27 cellular contexts compared by ENCODE assay signal in genomic region chr11:11937957-11938356, GRCh38.
DNase-seq lines count a peak whose midpoint lies in the region; ATAC-seq and TF ChIP-seq lines count a peak whose summit lies in the region.
"Had no signal": no experiment of that assay in that cellular context is flagged by ENCODE, and none has a peak within 500 bp of the region (broad histone marks: within the 10 kb centered on the region; RNA-seq: fewer than 3 reads in every experiment).

No MANE protein-coding gene starts in this region.

- no peak overlapping the region for H3K4me3 Mint-ChIP-seq in MCF 10A (ENCODE audit: unreplicated experiment)
- H3K4me3 Mint-ChIP-seq in CD4-positive, alpha-beta T cell: no peak overlapping the region
- H3K4me3 Mint-ChIP-seq: activated naive CD8-positive, alpha-beta T cell; immature natural killer cell had no signal

- H3K4me1 ChIP-seq in mammary epithelial cell (ENCODE audit: insufficient read depth, low read length): no peaks in the 10 kb centered on the region
- H3K4me1 ChIP-seq in PC-9 (replicated peaks; ENCODE audit: insufficient read depth): peaks cover 8% of the 10 kb centered on the region; the same call in 1 of the 2 replicates
- no peaks in the 10 kb centered on the region for H3K4me1 ChIP-seq in psoas muscle
- H3K4me1 ChIP-seq: breast epithelium, left lung had no signal

- H3K9me3 ChIP-seq in mammary epithelial cell (replicated peaks; ENCODE audit: insufficient read depth, low read length): no peaks in the 10 kb centered on the region
- H3K9me3 ChIP-seq in PC-9 (ENCODE audit: insufficient read depth, low read depth): no peaks in the 10 kb centered on the region
- no peaks in the 10 kb centered on the region for H3K9me3 ChIP-seq in psoas muscle
- no peaks in the 10 kb centered on the region for H3K9me3 ChIP-seq in CD4-positive, alpha-beta T cell (ENCODE audit: control insufficient read depth, low read length)
- H3K9me3 ChIP-seq: breast epithelium, left lung, SJSA1, stomach had no signal

- no peak overlapping the region for H3K27ac ChIP-seq in mammary epithelial cell (ENCODE audit: insufficient read depth, low read depth, low read length)
- peak overlapping the region; percentile 42; the same call in 1 of the 2 replicates for H3K27ac ChIP-seq in PC-9
- H3K27ac ChIP-seq in psoas muscle: no peak overlapping the region
- no peak overlapping the region for H3K27ac ChIP-seq in CD4-positive, alpha-beta T cell (ENCODE audit: low read depth, low read length)
- H3K27ac ChIP-seq: breast epithelium, left lung, SJSA1, stomach, WERI-Rb-1 had no signal

- DNase-seq in MCF 10A (ENCODE audit: unreplicated experiment) (no peak), mammary epithelial cell (no peak), PC-9 (peak in 1 of 2 experiments; percentile 40), fibroblast of villous mesenchyme (ENCODE audit: low read depth) (peak; percentile 24), psoas muscle (no peak)
- DNase-seq in CD4-positive, alpha-beta T cell: no peak
- DNase-seq: activated CD4-positive, alpha-beta T cell treated with anti-CD3 and anti-CD28 coated beads for 4 hours; activated effector memory CD4-positive, alpha-beta T cell treated with Interleukin-2 at 50 U/mL for 16 hours; anterior cingulate cortex; Calu3; effector CD4-positive, alpha-beta T cell; immature natural killer cell; left lung; NCI-H1092 treated with DMSO at 0.1 percent for 48 hours; NCI-H2029; NCI-H2227 treated with DMSO at 0.1 percent for 48 hours; NCI-H526 treated with DMSO at 0.1 percent for 48 hours; right cardiac atrium; RPMI8226; stimulated activated CD4-positive, alpha-beta T cell treated with anti-CD3 and anti-CD28 coated beads, Interleukin-2, amount 100 ng/mL, for 48 hours; stomach; WERI-Rb-1 had no signal

- peaks cover 8% of the 10 kb centered on the region for H3K36me3 ChIP-seq in mammary epithelial cell (ENCODE audit: insufficient read depth, low read length)
- 0 out of 2 replicates have a peak, but pooled peaks cover 5% of the 10 kb centered on the region for H3K36me3 ChIP-seq in PC-9 (ENCODE audit: low read depth)
- H3K36me3 ChIP-seq in psoas muscle (ENCODE audit: insufficient read depth in 1 of 2, low read depth in 1 of 2): peaks cover 3 to 100% of the 10 kb centered on the region in 2 donors

- H3K4me2 ChIP-seq in mammary epithelial cell (ENCODE audit: insufficient read depth, low read depth, low read length): no peak overlapping the region
- H3K4me2 ChIP-seq in PC-9: no peak overlapping the region

- TF ChIP-seq CTCF in MCF 10A (IDR thresholded peaks at IDR 0.05; ENCODE audit: unreplicated experiment) (no peak), mammary epithelial cell (conservative IDR thresholded peaks at IDR 0.05 in 1 of 2, IDR thresholded peaks at IDR 0.05 in 1 of 2; ENCODE audit: extremely low read depth in 1 of 2, insufficient read depth in 1 of 2, low read depth in 1 of 2, low read length in 2 of 2) (no peak), PC-9 (conservative IDR thresholded peaks at IDR 0.05) (no peak), fibroblast of villous mesenchyme (IDR thresholded peaks at IDR 0.05; ENCODE audit: insufficient read depth, low read depth, low read length) (no peak), psoas muscle (IDR thresholded peaks at IDR 0.05) (no peak)
- no peak for TF ChIP-seq CTCF in CD4-positive, alpha-beta T cell (IDR thresholded peaks at IDR 0.05)

- intact Hi-C loops in MCF 10A (cut with micrococcal nuclease): no loop called here
- intact Hi-C loops in mammary epithelial cell (cut with micrococcal nuclease): loop anchor here (10.0 kb wide), 1 partner anchor 177 kb away; the partner anchor contains the start of gene MICAL2
- intact Hi-C loops in PC-9 (cut with micrococcal nuclease; ENCODE audit: unreplicated experiment): no loop called here
- intact Hi-C loops in psoas muscle (cut with DNase I): loop anchor here in 1 of 2 donors (10.0 kb wide), 1 partner anchor 347 kb away; no protein-coding TSS in a partner anchor
- intact Hi-C loops in CD4-positive, alpha-beta T cell (cut with DNase I, micrococcal nuclease): no loop called here

- ATAC-seq in HG03097 (IDR thresholded peaks at IDR 0.05; ENCODE audit: low FRiP score, unreplicated experiment) (no peak), esophagus mucosa (no peak), psoas muscle (no peak)
- ATAC-seq in CD4-positive, alpha-beta T cell (ENCODE audit: poor library complexity): no peak
- ATAC-seq: left lung, right cardiac atrium had no signal

- H4K20me1 ChIP-seq in mammary epithelial cell (ENCODE audit: insufficient read depth, low read length) (no peaks in the 10 kb centered on the region), PC-9 (ENCODE audit: insufficient read depth) (no peaks in the 10 kb centered on the region)

- CTCF ChIA-PET in MCF 10A (lab: Yijun Ruan, JAX) (interaction anchor here (0.8 to 1.3 kb wide), 2 partner anchors 107 to 350 kb away, joined by 3 to 6 read pairs; no protein-coding TSS in a partner anchor), mammary epithelial cell (lab: Charles Lee; ENCODE audit: low non-redundant PET) (no interaction called here), PC-9 (lab: Charles Lee) (no interaction called here)
- CTCF ChIA-PET in CD4-positive, alpha-beta T cell (lab: Charles Lee): no interaction called here

- 95% methylated on average over 1 of the region's 1 CpG for WGBS in mammary epithelial cell (ENCODE audit: low coverage, missing lambda C conversion rate)
- 95 to 100% (median 98%) methylated on average over 1 of the region's 1 CpG for WGBS in psoas muscle, 3 donors

- BruUV-seq in MCF 10A (replicated peaks; lab: Mats Ljungman, UMichigan) (no TSS peak), mammary epithelial cell (replicated peaks; lab: Mats Ljungman, UMichigan) (no TSS peak), PC-9 (replicated peaks; lab: Mats Ljungman, UMichigan) (no TSS peak)

- H3K9me3 Mint-ChIP-seq in MCF 10A (ENCODE audit: unreplicated experiment): no peaks in the 10 kb centered on the region
- H3K9me3 Mint-ChIP-seq in CD4-positive, alpha-beta T cell: no peaks in the 10 kb centered on the region
- H3K9me3 Mint-ChIP-seq: immature natural killer cell had no signal

- H3K27ac Mint-ChIP-seq in MCF 10A (ENCODE audit: low read depth, unreplicated experiment): peak overlapping the region; percentile 10
- H3K27ac Mint-ChIP-seq in CD4-positive, alpha-beta T cell: no peak overlapping the region

- H2AFZ ChIP-seq in mammary epithelial cell (ENCODE audit: low read depth, low read length): no peak overlapping the region
- no peak overlapping the region for H2AFZ ChIP-seq in PC-9

- POLR2A ChIA-PET in MCF 10A (lab: Yijun Ruan, JAX): interaction anchor here (0.8 kb wide), 1 partner anchor 9 kb away, joined by 3 read pairs; no protein-coding TSS in a partner anchor
- POLR2A ChIA-PET in PC-9 (lab: Charles Lee; ENCODE audit: unreplicated experiment): no interaction called here
- POLR2A ChIA-PET in CD4-positive, alpha-beta T cell (lab: Charles Lee): interaction anchor here (0.6 kb wide), 1 partner anchor 80 kb away, joined by 3 read pairs; no protein-coding TSS in a partner anchor

- peaks cover 83% of the 10 kb centered on the region for H3K36me3 Mint-ChIP-seq in MCF 10A (ENCODE audit: insufficient read depth, unreplicated experiment)
- peaks cover 98% of the 10 kb centered on the region for H3K36me3 Mint-ChIP-seq in CD4-positive, alpha-beta T cell (ENCODE audit: low read depth)

- H3K4me3 ChIP-seq in mammary epithelial cell (replicated peaks in 1 of 3; ENCODE audit: insufficient read depth in 1 of 3, low read depth in 2 of 3, low read length in 3 of 3) (no peak overlapping the region), PC-9 (no peak overlapping the region), fibroblast of villous mesenchyme (ENCODE audit: low read depth, low read length) (no peak overlapping the region), psoas muscle (no peak overlapping the region)
- H3K4me3 ChIP-seq: breast epithelium, left lung, SJSA1, stomach had no signal

- in situ Hi-C loops in mammary epithelial cell (cut with MboI; ENCODE audit: low sequenced_read_pairs in 2 of 2): no loop called here

- no peak overlapping the region for H3K9ac ChIP-seq in mammary epithelial cell (ENCODE audit: insufficient read depth, low read length)

- H3K79me2 ChIP-seq in mammary epithelial cell (ENCODE audit: insufficient read depth, low read length) (no peaks in the 10 kb centered on the region), PC-9 (ENCODE audit: low read depth) (no peaks in the 10 kb centered on the region)

- H3K4me1 Mint-ChIP-seq in MCF 10A (ENCODE audit: insufficient read depth, unreplicated experiment): no peaks in the 10 kb centered on the region
- no peaks in the 10 kb centered on the region for H3K4me1 Mint-ChIP-seq in CD4-positive, alpha-beta T cell (ENCODE audit: low read depth)

- H3K27me3 ChIP-seq in mammary epithelial cell (ENCODE audit: insufficient read depth, low read length) (no peaks in the 10 kb centered on the region), PC-9 (ENCODE audit: insufficient read depth, low read depth) (no peaks in the 10 kb centered on the region), psoas muscle (ENCODE audit: insufficient read depth in 3 of 3, low read length in 2 of 3) (no peaks in the 10 kb centered on the region)
- no peaks in the 10 kb centered on the region for H3K27me3 ChIP-seq in CD4-positive, alpha-beta T cell (ENCODE audit: control insufficient read depth, insufficient read depth, low read length)
- H3K27me3 ChIP-seq: breast epithelium, left lung, SJSA1, stomach had no signal

- H3K9me2 ChIP-seq in PC-9 (ENCODE audit: insufficient read depth): no peaks in the 10 kb centered on the region

- dilution Hi-C loops in mammary epithelial cell (cut with HindIII; ENCODE audit: low sequenced_read_pairs): no loop called here

- H3F3A ChIP-seq in PC-9 (ENCODE audit: insufficient read depth, low read depth): peaks cover 7% of the 10 kb centered on the region; the same call in 1 of the 2 replicates

- no peaks in the 10 kb centered on the region for H3K27me3 Mint-ChIP-seq in MCF 10A (ENCODE audit: insufficient read depth, unreplicated experiment)
- H3K27me3 Mint-ChIP-seq in CD4-positive, alpha-beta T cell: no peaks in the 10 kb centered on the region
- H3K27me3 Mint-ChIP-seq: activated naive CD8-positive, alpha-beta T cell had no signal
